9 cellular contexts compared by ENCODE assay signal in genomic region chr6:134169881-134170486, GRCh38.
A peak's percentile ranks its signal among the peaks of the same experiment; 100 is the strongest.
DNase-seq lines count a peak whose midpoint lies in the region; ATAC-seq, FAIRE-seq and TF ChIP-seq lines count a peak whose summit lies in the region.
"Had no signal": no experiment of that assay in that cellular context is flagged by ENCODE, and none has a peak within 500 bp of the region (broad histone marks: within the 10 kb centered on the region; RNA-seq: fewer than 3 reads in every experiment).

No MANE protein-coding gene starts in this region.

- H3K4me1 ChIP-seq in A549 (peaks cover 42% of the 10 kb centered on the region; the same call in 2 of the 3 replicates), duodenal mucosa (ENCODE audit: control insufficient read depth in 1 of 2, insufficient read depth in 2 of 2, low read length in 2 of 2) (peaks cover 20 to 29% of the 10 kb centered on the region in 2 donors)
- H3K4me1 ChIP-seq in naive thymus-derived CD4-positive, alpha-beta T cell (ENCODE audit: control insufficient read depth in 2 of 2, insufficient read depth in 2 of 2, low read length in 2 of 2) = peaks cover 3 to 40% of the 10 kb centered on the region in 2 donors

- FAIRE-seq in A549 (lab: Jason Lieb, UNC) = no peak

- H3K9me3 ChIP-seq in A549 (no peaks in the 10 kb centered on the region), duodenal mucosa (ENCODE audit: control insufficient read depth in 1 of 2, low read length in 2 of 2) (peaks cover 0 to 2% of the 10 kb centered on the region in 2 donors)
- no peaks in the 10 kb centered on the region for H3K9me3 ChIP-seq in naive thymus-derived CD4-positive, alpha-beta T cell (ENCODE audit: control insufficient read depth in 2 of 3, low read length in 3 of 3)

- DNase-seq in A549 (ENCODE audit: low read depth in 1 of 2, low spot score in 1 of 2) = no peak
- peak; percentile 74 for DNase-seq in NCI-H82 (lab: John Stamatoyannopoulos, UW)
- no peak for DNase-seq in naive thymus-derived CD4-positive, alpha-beta T cell
- no peak for DNase-seq in GM19238 (ENCODE audit: insufficient read length, low spot score)
- DNase-seq in HEK293T (ENCODE audit: extremely low spot score) = no peak
- no peak for DNase-seq in activated CD4-positive, CD25-positive, alpha-beta regulatory T cell (lab: John Stamatoyannopoulos, UW)
- DNase-seq: stimulated activated CD4-positive, alpha-beta T cell treated with anti-CD3 and anti-CD28 coated beads, Interleukin-4, amount 100 ng/mL, for 4 hours had no signal

- H3K27me3 Mint-ChIP-seq in naive thymus-derived CD4-positive, alpha-beta T cell = no peaks in the 10 kb centered on the region

- H3K27ac ChIP-seq in A549 (no peak overlapping the region), duodenal mucosa (ENCODE audit: low read depth, low read length) (no peak overlapping the region)
- H3K27ac ChIP-seq in naive thymus-derived CD4-positive, alpha-beta T cell (ENCODE audit: low read depth, low read length) = no peak overlapping the region

- H3K36me3 Mint-ChIP-seq in naive thymus-derived CD4-positive, alpha-beta T cell = peaks cover 9 to 66% (median 44%) of the 10 kb centered on the region in 5 donors

- peaks cover 49 to 60% of the 10 kb centered on the region in 2 donors for H3K36me3 ChIP-seq in duodenal mucosa (ENCODE audit: control insufficient read depth in 1 of 2, insufficient read depth in 2 of 2, low read length in 2 of 2)
- H3K36me3 ChIP-seq in naive thymus-derived CD4-positive, alpha-beta T cell (ENCODE audit: control insufficient read depth in 2 of 3, insufficient read depth in 3 of 3, low read length in 3 of 3) = peaks cover 9 to 45% (median 19%) of the 10 kb centered on the region in 3 experiments

- intact Hi-C loops in naive thymus-derived CD4-positive, alpha-beta T cell (cut with micrococcal nuclease) = loop anchor here (5.0 kb wide), 3 partner anchors 842 to 1658 kb away; partner anchors contain the start of gene STX7 (in 1 of the 2)

- H3K4me1 Mint-ChIP-seq in naive thymus-derived CD4-positive, alpha-beta T cell = peaks cover 32 to 62% (median 47%) of the 10 kb centered on the region in 7 donors

- CTCF ChIA-PET in A549 (lab: Yijun Ruan, JAX) (interaction anchor here (0.5 kb wide), 2 partner anchors 350 to 666 kb away, joined by 3 to 4 read pairs; no protein-coding TSS in a partner anchor), HEK293T (lab: Yijun Ruan, JAX) (interaction anchor here (0.5 to 0.6 kb wide), 2 partner anchors 771 to 773 kb away, joined by 3 to 14 read pairs; no protein-coding TSS in a partner anchor)
- CTCF ChIA-PET in naive thymus-derived CD4-positive, alpha-beta T cell (lab: Charles Lee) = interaction anchor here (0.9 to 1.2 kb wide), 2 partner anchors 470 to 713 kb away, joined by 3 read pairs; no protein-coding TSS in a partner anchor

- peak overlapping the region in 6 of 10 donors; percentile 17 to 99 (median 54) for H3K4me3 Mint-ChIP-seq in naive thymus-derived CD4-positive, alpha-beta T cell

- no peak for TF ChIP-seq CTCF in A549 (IDR thresholded peaks at IDR 0.05)

- peak overlapping the region; percentile 28 to 87 for H3K9ac ChIP-seq in duodenal mucosa (ENCODE audit: low read depth in 1 of 2, low read length in 2 of 2)

- no peak for TF ChIP-seq RAD21 in A549 (conservative IDR thresholded peaks at IDR 0.05 in 1 of 2, IDR thresholded peaks at IDR 0.05 in 1 of 2)

- TF ChIP-seq POLR2A in A549 (IDR thresholded peaks at IDR 0.05; ENCODE audit: low read length) = no peak

- H3K9me3 Mint-ChIP-seq in naive thymus-derived CD4-positive, alpha-beta T cell = peaks cover 0 to 2% (median 0%) of the 10 kb centered on the region in 11 donors

- 90% methylated on average over 23 of the region's 23 CpGs for WGBS in A549 (ENCODE audit: missing lambda C conversion rate)

- H3K4me2 ChIP-seq in A549 = peak overlapping the region; percentile 66

- H3K4me3 ChIP-seq in A549 = peak overlapping the region; percentile 81
- peak overlapping the region; percentile 24 to 79 for H3K4me3 ChIP-seq in duodenal mucosa (ENCODE audit: low read depth in 1 of 2, low read length in 2 of 2)
- no peak overlapping the region for H3K4me3 ChIP-seq in naive thymus-derived CD4-positive, alpha-beta T cell (ENCODE audit: low read length)

- peak overlapping the region in 6 of 9 donors; percentile 40 to 85 (median 72) for H3K27ac Mint-ChIP-seq in naive thymus-derived CD4-positive, alpha-beta T cell

- ATAC-seq in A549 (no peak), HG02588 (IDR thresholded peaks at IDR 0.05; ENCODE audit: unreplicated experiment) (no peak)
- ATAC-seq in naive thymus-derived CD4-positive, alpha-beta T cell = no peak

- POLR2A ChIA-PET in A549 (lab: Yijun Ruan, JAX) = no interaction called here
- POLR2A ChIA-PET in naive thymus-derived CD4-positive, alpha-beta T cell (lab: Charles Lee) = no interaction called here
- POLR2A ChIA-PET in HEK293T (lab: Yijun Ruan, JAX) = no interaction called here

- no peak for TF ChIP-seq EP300 in A549 (IDR thresholded peaks at IDR 0.05)

- no peaks in the 10 kb centered on the region for H3K27me3 ChIP-seq in duodenal mucosa (ENCODE audit: control insufficient read depth in 1 of 2, insufficient read depth in 2 of 2, low read length in 2 of 2)
- H3K27me3 ChIP-seq in naive thymus-derived CD4-positive, alpha-beta T cell (ENCODE audit: control insufficient read depth in 2 of 2, insufficient read depth in 2 of 2, low read length in 2 of 2) = no peaks in the 10 kb centered on the region

TF ChIP-seq in A549, 52 proteins besides CTCF, POLR2A, EP300 and RAD21:
- TF ChIP-seq CHD2 (IDR thresholded peaks at IDR 0.05; ENCODE audit: low read length, partially characterized antibody) (no peak), JUNB (IDR thresholded peaks at IDR 0.05) (no peak), RARB (CRISPR knock-in tag; IDR thresholded peaks at IDR 0.05) (no peak), HOXA7 (CRISPR knock-in tag; IDR thresholded peaks at IDR 0.05) (no peak), ATOH8 (CRISPR knock-in tag; IDR thresholded peaks at IDR 0.05; ENCODE audit: low read depth) (no peak), HOXB5 (CRISPR knock-in tag; IDR thresholded peaks at IDR 0.05) (no peak), ZSCAN20 (CRISPR knock-in tag; IDR thresholded peaks at IDR 0.05) (no peak)
- TF ChIP-seq, protein P1, sequence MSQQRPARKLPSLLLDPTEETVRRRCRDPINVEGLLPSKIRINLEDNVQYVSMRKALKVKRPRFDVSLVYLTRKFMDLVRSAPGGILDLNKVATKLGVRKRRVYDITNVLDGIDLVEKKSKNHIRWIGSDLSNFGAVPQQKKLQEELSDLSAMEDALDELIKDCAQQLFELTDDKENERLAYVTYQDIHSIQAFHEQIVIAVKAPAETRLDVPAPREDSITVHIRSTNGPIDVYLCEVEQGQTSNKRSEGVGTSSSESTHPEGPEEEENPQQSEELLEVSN (IDR thresholded peaks at IDR 0.05; ENCODE audit: borderline replicate concordance, low read depth) = no peak

TF ChIP-seq in HEK293T, 16 proteins besides CTCF, POLR2A, EP300 and RAD21:
- TF ChIP-seq ARNT (IDR thresholded peaks at IDR 0.05) (no peak), TARDBP (IDR thresholded peaks at IDR 0.05) (no peak), FOXK2 (IDR thresholded peaks at IDR 0.05) (no peak), ELF4 (IDR thresholded peaks at IDR 0.05) (no peak), FOXM1 (IDR thresholded peaks at IDR 0.05; ENCODE audit: borderline replicate concordance) (no peak)
